ENCODE assay signal across 1 cellular context in the genomic region with DNA sequence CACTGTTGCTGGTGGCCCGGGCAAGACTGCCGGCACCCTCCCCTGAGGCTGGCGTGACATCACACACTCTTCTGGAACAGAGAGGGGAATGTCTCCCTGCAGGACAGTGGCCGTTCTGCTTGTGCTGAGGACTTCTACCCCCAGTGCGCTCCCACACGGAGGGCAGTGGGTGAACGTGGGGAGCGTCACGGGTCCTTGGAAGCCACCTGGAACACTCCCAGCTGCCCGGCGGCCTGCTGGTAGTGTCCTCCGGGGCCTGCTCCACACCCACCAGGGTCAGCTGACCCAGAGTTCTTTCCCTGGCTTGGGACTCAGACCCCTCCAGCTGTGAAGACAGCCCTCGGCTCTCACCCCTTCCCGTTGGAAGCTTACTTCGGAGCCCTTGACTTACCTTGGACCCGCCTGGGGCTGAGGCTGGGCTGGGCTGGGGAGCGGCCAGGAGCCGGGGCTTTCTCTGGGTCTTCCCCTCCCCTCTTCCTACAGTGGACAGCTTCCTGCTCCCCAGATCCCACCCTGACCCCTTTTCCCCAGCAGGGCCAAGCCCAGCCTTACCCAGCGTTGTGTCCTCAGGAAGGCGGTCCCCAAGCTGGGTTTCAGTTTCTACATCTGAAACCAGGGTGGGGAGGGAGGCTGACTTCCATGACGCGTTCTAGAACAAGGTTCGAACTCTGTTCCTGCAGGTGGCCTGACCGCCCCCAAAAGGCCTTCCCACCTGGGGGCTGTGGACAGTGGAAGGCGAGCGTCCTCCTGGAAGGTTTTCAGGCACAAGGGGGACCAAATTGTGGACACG.
TF ChIP-seq lines count a peak whose summit lies in the region.

No MANE protein-coding gene starts in this region.

TF ChIP-seq in H1, 55 proteins besides CTCF, POLR2A, EP300 and RAD21:
- TF ChIP-seq JUND (IDR thresholded peaks at IDR 0.05; ENCODE audit: low read length) (no peak), SIN3A (conservative IDR thresholded peaks at IDR 0.05 in 1 of 2, IDR thresholded peaks at IDR 0.05 in 1 of 2; ENCODE audit: low read depth in 1 of 2, low read length in 2 of 2) (no peak), SRF (IDR thresholded peaks at IDR 0.05; ENCODE audit: low read depth, low read length) (no peak), CHD1 (IDR thresholded peaks at IDR 0.05; ENCODE audit: low read depth, low read length) (no peak), SAP30 (IDR thresholded peaks at IDR 0.05; ENCODE audit: insufficient read depth, insufficient replicate concordance, low read length) (no peak), RFX5 (IDR thresholded peaks at IDR 0.05; ENCODE audit: borderline replicate concordance, low read depth, low read length) (no peak), PHF8 (conservative IDR thresholded peaks at IDR 0.05; ENCODE audit: low read depth, low read length) (no peak), RBBP5 (IDR thresholded peaks at IDR 0.05; ENCODE audit: borderline replicate concordance, low read depth, low read length) (no peak), TAF1 (IDR thresholded peaks at IDR 0.05; ENCODE audit: low read depth, low read length) (no peak), EGR1 (IDR thresholded peaks at IDR 0.05; ENCODE audit: borderline replicate concordance, low read depth, low read length) (no peak), GABPA (IDR thresholded peaks at IDR 0.05; ENCODE audit: borderline replicate concordance, insufficient read depth, low read length) (no peak), TCF12 (IDR thresholded peaks at IDR 0.05; ENCODE audit: low read depth, low read length) (no peak), CHD2 (IDR thresholded peaks at IDR 0.05; ENCODE audit: low read length) (no peak), FOSL1 (IDR thresholded peaks at IDR 0.05; ENCODE audit: insufficient read depth, low read depth, low read length) (no peak)
- TF ChIP-seq, protein P1, sequence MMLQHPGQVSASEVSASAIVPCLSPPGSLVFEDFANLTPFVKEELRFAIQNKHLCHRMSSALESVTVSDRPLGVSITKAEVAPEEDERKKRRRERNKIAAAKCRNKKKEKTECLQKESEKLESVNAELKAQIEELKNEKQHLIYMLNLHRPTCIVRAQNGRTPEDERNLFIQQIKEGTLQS (IDR thresholded peaks at IDR 0.05; ENCODE audit: insufficient read depth, low read depth, low read length), result no peak
